Comparison of ENCODE assay signal across 1 cellular context in genomic region chr22:43018615-43019014, GRCh38.
TF ChIP-seq lines count a peak whose summit lies in the region.

No MANE protein-coding gene starts in this region.

TF ChIP-seq in HepG2, 621 proteins besides CTCF, POLR2A, EP300 and RAD21 (continued from another document and continues in another):
- TF ChIP-seq, protein P1, sequence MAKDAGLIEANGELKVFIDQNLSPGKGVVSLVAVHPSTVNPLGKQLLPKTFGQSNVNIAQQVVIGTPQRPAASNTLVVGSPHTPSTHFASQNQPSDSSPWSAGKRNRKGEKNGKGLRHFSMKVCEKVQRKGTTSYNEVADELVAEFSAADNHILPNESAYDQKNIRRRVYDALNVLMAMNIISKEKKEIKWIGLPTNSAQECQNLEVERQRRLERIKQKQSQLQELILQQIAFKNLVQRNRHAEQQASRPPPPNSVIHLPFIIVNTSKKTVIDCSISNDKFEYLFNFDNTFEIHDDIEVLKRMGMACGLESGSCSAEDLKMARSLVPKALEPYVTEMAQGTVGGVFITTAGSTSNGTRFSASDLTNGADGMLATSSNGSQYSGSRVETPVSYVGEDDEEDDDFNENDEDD (CRISPR knock-in tag; IDR thresholded peaks at IDR 0.05; ENCODE audit: borderline replicate concordance): peak; percentile 27; the same call in 1 of the 2 replicates
- no peak for TF ChIP-seq IKZF1 (IDR thresholded peaks at IDR 0.05)
- TF ChIP-seq, protein P2, sequence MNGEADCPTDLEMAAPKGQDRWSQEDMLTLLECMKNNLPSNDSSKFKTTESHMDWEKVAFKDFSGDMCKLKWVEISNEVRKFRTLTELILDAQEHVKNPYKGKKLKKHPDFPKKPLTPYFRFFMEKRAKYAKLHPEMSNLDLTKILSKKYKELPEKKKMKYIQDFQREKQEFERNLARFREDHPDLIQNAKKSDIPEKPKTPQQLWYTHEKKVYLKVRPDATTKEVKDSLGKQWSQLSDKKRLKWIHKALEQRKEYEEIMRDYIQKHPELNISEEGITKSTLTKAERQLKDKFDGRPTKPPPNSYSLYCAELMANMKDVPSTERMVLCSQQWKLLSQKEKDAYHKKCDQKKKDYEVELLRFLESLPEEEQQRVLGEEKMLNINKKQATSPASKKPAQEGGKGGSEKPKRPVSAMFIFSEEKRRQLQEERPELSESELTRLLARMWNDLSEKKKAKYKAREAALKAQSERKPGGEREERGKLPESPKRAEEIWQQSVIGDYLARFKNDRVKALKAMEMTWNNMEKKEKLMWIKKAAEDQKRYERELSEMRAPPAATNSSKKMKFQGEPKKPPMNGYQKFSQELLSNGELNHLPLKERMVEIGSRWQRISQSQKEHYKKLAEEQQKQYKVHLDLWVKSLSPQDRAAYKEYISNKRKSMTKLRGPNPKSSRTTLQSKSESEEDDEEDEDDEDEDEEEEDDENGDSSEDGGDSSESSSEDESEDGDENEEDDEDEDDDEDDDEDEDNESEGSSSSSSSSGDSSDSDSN (CRISPR knock-in tag; IDR thresholded peaks at IDR 0.05): peak; percentile 41; the same call in 1 of the 2 replicates
- TF ChIP-seq SALL1 (CRISPR knock-in tag; IDR thresholded peaks at IDR 0.05): peak; percentile 54
- TF ChIP-seq, protein P3, sequence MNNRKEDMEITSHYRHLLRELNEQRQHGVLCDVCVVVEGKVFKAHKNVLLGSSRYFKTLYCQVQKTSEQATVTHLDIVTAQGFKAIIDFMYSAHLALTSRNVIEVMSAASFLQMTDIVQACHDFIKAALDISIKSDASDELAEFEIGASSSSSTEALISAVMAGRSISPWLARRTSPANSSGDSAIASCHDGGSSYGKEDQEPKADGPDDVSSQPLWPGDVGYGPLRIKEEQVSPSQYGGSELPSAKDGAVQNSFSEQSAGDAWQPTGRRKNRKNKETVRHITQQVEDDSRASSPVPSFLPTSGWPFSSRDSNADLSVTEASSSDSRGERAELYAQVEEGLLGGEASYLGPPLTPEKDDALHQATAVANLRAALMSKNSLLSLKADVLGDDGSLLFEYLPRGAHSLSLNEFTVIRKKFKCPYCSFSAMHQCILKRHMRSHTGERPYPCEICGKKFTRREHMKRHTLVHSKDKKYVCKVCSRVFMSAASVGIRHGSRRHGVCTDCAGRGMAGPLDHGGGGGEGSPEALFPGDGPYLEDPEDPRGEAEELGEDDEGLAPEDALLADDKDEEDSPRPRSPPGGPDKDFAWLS (CRISPR knock-in tag; IDR thresholded peaks at IDR 0.05; ENCODE audit: borderline replicate concordance): no peak
- no peak for TF ChIP-seq LCORL (IDR thresholded peaks at IDR 0.05)
- peak; percentile 97 for TF ChIP-seq LCORL (CRISPR knock-in tag; IDR thresholded peaks at IDR 0.05)
- peak; percentile 66 for TF ChIP-seq ZFX (CRISPR knock-in tag; IDR thresholded peaks at IDR 0.05; ENCODE audit: low read depth)
- TF ChIP-seq, protein P4, sequence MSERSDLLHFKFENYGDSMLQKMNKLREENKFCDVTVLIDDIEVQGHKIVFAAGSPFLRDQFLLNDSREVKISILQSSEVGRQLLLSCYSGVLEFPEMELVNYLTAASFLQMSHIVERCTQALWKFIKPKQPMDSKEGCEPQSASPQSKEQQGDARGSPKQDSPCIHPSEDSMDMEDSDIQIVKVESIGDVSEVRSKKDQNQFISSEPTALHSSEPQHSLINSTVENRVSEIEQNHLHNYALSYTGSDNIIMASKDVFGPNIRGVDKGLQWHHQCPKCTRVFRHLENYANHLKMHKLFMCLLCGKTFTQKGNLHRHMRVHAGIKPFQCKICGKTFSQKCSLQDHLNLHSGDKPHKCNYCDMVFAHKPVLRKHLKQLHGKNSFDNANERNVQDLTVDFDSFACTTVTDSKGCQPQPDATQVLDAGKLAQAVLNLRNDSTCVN (CRISPR knock-in tag; IDR thresholded peaks at IDR 0.05; ENCODE audit: borderline replicate concordance): 0 out of 2 replicates have a peak, but pooled peaks have one; percentile 32
- peak; percentile 48; the same call in 1 of the 2 replicates for TF ChIP-seq ZNF121 (CRISPR knock-in tag; IDR thresholded peaks at IDR 0.05)
- TF ChIP-seq USF2 (IDR thresholded peaks at IDR 0.05; ENCODE audit: low read depth, low read length): no peak
- TF ChIP-seq USF2 (CRISPR knock-in tag; IDR thresholded peaks at IDR 0.05; ENCODE audit: borderline replicate concordance): no peak
- TF ChIP-seq BCL6 (CRISPR knock-in tag; IDR thresholded peaks at IDR 0.05): peak; percentile 99
- TF ChIP-seq DPF2 (CRISPR knock-in tag; IDR thresholded peaks at IDR 0.05; ENCODE audit: borderline replicate concordance, low read depth): peak; percentile 54; the same call in 1 of the 2 replicates
- TF ChIP-seq AFF4 (CRISPR knock-in tag; IDR thresholded peaks at IDR 0.05): 0 out of 2 replicates have a peak, but pooled peaks have one; percentile 53
- TF ChIP-seq, protein P5, sequence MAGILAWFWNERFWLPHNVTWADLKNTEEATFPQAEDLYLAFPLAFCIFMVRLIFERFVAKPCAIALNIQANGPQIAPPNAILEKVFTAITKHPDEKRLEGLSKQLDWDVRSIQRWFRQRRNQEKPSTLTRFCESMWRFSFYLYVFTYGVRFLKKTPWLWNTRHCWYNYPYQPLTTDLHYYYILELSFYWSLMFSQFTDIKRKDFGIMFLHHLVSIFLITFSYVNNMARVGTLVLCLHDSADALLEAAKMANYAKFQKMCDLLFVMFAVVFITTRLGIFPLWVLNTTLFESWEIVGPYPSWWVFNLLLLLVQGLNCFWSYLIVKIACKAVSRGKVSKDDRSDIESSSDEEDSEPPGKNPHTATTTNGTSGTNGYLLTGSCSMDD (CRISPR knock-in tag; IDR thresholded peaks at IDR 0.05): no peak
- 0 out of 2 replicates have a peak, but pooled peaks have one; percentile 26 for TF ChIP-seq ZNF317 (CRISPR knock-in tag; IDR thresholded peaks at IDR 0.05)
- peak; percentile 70 for TF ChIP-seq ZNF574 (CRISPR knock-in tag; IDR thresholded peaks at IDR 0.05)
- TF ChIP-seq ISL2 (CRISPR knock-in tag; IDR thresholded peaks at IDR 0.05): peak; percentile 62; the same call in 1 of the 2 replicates
- TF ChIP-seq ZNF468 (CRISPR knock-in tag; IDR thresholded peaks at IDR 0.05): no peak
- TF ChIP-seq ZNF503 (CRISPR knock-in tag; IDR thresholded peaks at IDR 0.05): peak; percentile 61; the same call in 1 of the 2 replicates
- TF ChIP-seq CREM (IDR thresholded peaks at IDR 0.05): peak; percentile 51; the same call in 1 of the 2 replicates
- TF ChIP-seq CREM (CRISPR knock-in tag; IDR thresholded peaks at IDR 0.05): no peak
- TF ChIP-seq, protein P6, sequence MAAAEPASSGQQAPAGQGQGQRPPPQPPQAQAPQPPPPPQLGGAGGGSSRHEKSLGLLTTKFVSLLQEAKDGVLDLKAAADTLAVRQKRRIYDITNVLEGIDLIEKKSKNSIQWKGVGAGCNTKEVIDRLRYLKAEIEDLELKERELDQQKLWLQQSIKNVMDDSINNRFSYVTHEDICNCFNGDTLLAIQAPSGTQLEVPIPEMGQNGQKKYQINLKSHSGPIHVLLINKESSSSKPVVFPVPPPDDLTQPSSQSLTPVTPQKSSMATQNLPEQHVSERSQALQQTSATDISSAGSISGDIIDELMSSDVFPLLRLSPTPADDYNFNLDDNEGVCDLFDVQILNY (CRISPR knock-in tag; conservative IDR thresholded peaks at IDR 0.05): no peak
- no peak for TF ChIP-seq TCF7 (IDR thresholded peaks at IDR 0.05; ENCODE audit: low read depth)
- TF ChIP-seq, protein P7, sequence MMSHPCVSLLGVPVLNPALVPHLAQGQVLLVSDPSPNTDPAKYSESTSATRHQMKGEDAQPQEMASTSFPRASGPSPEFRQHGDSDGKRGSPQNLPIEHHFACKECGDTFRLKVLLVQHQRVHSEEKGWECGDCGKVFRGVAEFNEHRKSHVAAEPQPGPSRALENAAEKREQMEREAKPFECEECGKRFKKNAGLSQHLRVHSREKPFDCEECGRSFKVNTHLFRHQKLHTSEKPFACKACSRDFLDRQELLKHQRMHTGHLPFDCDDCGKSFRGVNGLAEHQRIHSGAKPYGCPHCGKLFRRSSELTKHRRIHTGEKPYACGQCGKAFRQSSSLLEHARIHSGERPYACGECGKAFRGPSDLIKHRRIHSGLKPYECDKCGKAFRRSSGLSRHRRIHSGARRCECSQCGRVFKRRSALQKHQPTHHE (CRISPR knock-in tag; IDR thresholded peaks at IDR 0.05; ENCODE audit: borderline replicate concordance): 0 out of 2 replicates have a peak, but pooled peaks have one; percentile 58
- TF ChIP-seq SMARCE1 (IDR thresholded peaks at IDR 0.05; ENCODE audit: borderline replicate concordance): no peak
- TF ChIP-seq NAIF1 (CRISPR knock-in tag; IDR thresholded peaks at IDR 0.05; ENCODE audit: borderline replicate concordance): no peak
- TF ChIP-seq ERF (CRISPR knock-in tag; IDR thresholded peaks at IDR 0.05): peak; percentile 86
- TF ChIP-seq BRCA1 (CRISPR knock-in tag; IDR thresholded peaks at IDR 0.05): peak; percentile 67
- peak; percentile 55 for TF ChIP-seq FOSL2 (CRISPR knock-in tag; IDR thresholded peaks at IDR 0.05)
- peak; percentile 73 for TF ChIP-seq HOXA3 (CRISPR knock-in tag; IDR thresholded peaks at IDR 0.05)
- TF ChIP-seq ZNF12 (CRISPR knock-in tag; IDR thresholded peaks at IDR 0.05): no peak; the same call in 1 of the 2 replicates
- no peak for TF ChIP-seq MAZ (IDR thresholded peaks at IDR 0.05; ENCODE audit: borderline replicate concordance, low read depth, low read length)
- TF ChIP-seq MAZ (CRISPR knock-in tag; IDR thresholded peaks at IDR 0.05; ENCODE audit: low read depth): peak; percentile 65; the same call in 1 of the 2 replicates
- TF ChIP-seq NFKB2 (CRISPR knock-in tag; IDR thresholded peaks at IDR 0.05; ENCODE audit: borderline replicate concordance): 0 out of 2 replicates have a peak, but pooled peaks have one; percentile 71
- no peak for TF ChIP-seq EED (CRISPR knock-in tag; IDR thresholded peaks at IDR 0.05)
- peak; percentile 49; the same call in 1 of the 2 replicates for TF ChIP-seq SIN3A (IDR thresholded peaks at IDR 0.05; ENCODE audit: borderline replicate concordance, low read depth, low read length)
- peak; percentile 98 for TF ChIP-seq FOXO1 (CRISPR knock-in tag; IDR thresholded peaks at IDR 0.05)
